In the genomic region with DNA sequence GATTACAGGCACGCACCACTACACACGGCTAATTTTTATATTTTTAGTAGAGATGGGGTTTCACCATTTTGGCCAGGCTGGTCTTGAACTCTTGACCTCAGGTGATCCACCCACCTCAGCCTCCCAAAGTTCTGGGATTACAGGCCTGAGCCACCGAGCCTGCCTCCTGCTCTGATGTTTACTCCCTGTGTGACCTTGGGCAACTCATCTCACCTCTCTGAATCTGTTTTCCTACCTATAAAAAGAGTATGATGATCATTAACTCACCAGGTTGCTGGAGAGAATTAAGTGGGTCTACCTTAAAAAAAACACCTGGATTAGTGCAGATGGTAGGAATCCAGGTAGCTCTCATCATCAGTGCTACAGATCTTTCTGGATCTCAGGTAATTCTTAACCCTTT, we compare ENCODE assay signal across 7 cellular contexts. TPM values are rescaled to one million over a fixed set of nuclear protein-coding genes. Genes with fewer than 3 reads are reported as not detected.
DNase-seq lines count a peak whose midpoint lies in the region; ATAC-seq, FAIRE-seq and TF ChIP-seq lines count a peak whose summit lies in the region.
"Not testable (repeated sequence)": the region's sequence is repeated elsewhere in the genome, so short reads cannot be mapped to it uniquely, and the experiment has no call there.

No MANE protein-coding gene starts in this region.

- peak overlapping the region; percentile 60; the same call in 1 of the 2 replicates for H2AK5ac ChIP-seq in IMR-90 (ENCODE audit: low read depth, low read length)

- not testable (repeated sequence) for H2BK5ac ChIP-seq in IMR-90 (ENCODE audit: low read depth, low read length, poor library complexity, severe bottlenecking)

- POLR2A ChIA-PET in A549 (lab: Yijun Ruan, JAX); IMR-90 (lab: Charles Lee; ENCODE audit: unreplicated experiment); endothelial cell of umbilical vein (lab: Charles Lee): not testable (repeated sequence)
- POLR2A ChIA-PET in PC-9 (lab: Charles Lee; ENCODE audit: unreplicated experiment) = interaction anchor here (0.6 to 0.7 kb wide), 2 partner anchors 71 to 129 kb away, joined by 13 to 27 read pairs; no protein-coding TSS in a partner anchor

- not testable (repeated sequence) for H3K9me2 ChIP-seq in PC-9 (ENCODE audit: insufficient read depth)

- intact Hi-C loops in IMR-90 (cut with micrococcal nuclease) = loop anchor here (1.0 to 5.0 kb wide), 2 partner anchors 191 to 287 kb away; no protein-coding TSS in a partner anchor
- intact Hi-C loops in PC-9 (cut with micrococcal nuclease; ENCODE audit: unreplicated experiment) = loop anchor here (1.0 to 2.0 kb wide), 3 partner anchors 34 to 303 kb away; a partner anchor contains a TSS
- intact Hi-C loops in endothelial cell of umbilical vein (cut with micrococcal nuclease) = loop anchor here (1.0 to 5.0 kb wide), 3 partner anchors 192 to 1102 kb away; a partner anchor contains a TSS
- intact Hi-C loops in stomach (cut with DNase I; ENCODE audit: low total_unique reads) = loop anchor here (5.0 kb wide), 1 partner anchor 347 kb away; no protein-coding TSS in a partner anchor

- dilution Hi-C loops in IMR-90 (cut with HindIII; ENCODE audit: low sequenced_read_pairs, unreplicated experiment); endothelial cell of umbilical vein (cut with MboI; ENCODE audit: extremely low pct_ligation_motif_present, low sequenced_read_pairs): not testable (repeated sequence)

- H3K27ac ChIP-seq in A549 = peak overlapping the region; percentile 75 to 82; a peak in 5 of 6 replicates
- not testable (repeated sequence) for H3K27ac ChIP-seq in IMR-90 (ENCODE audit: insufficient read depth, low read length); endothelial cell of umbilical vein (ENCODE audit: insufficient read depth, low read depth, low read length)
- H3K27ac ChIP-seq in PC-9 = peak overlapping the region; percentile 82
- H3K27ac ChIP-seq in mucosa of rectum (ENCODE audit: low read depth in 2 of 2, low read length in 2 of 2) = peak overlapping the region; percentile 70 to 84
- peak overlapping the region; percentile 33 to 67 (median 55) for H3K27ac ChIP-seq in stomach

- not testable (repeated sequence) for H4K8ac ChIP-seq in IMR-90 (ENCODE audit: low read depth in 2 of 2, low read length in 2 of 2)

- not testable (repeated sequence) for ATAC-seq in A549; IMR-90 (ENCODE audit: low read depth); activated T-helper 17 cell treated with anti-CD3 and anti-CD28 coated beads, Interleukin-2, amount 50 U/mL, for 72 hours (replicated peaks)

- not testable (repeated sequence) for TF ChIP-seq RAD21 in A549 (conservative IDR thresholded peaks at IDR 0.05 in 1 of 2, IDR thresholded peaks at IDR 0.05 in 1 of 2); IMR-90 (IDR thresholded peaks at IDR 0.05; ENCODE audit: low read length)

- 63% methylated on average over 3 of the region's 3 CpGs for WGBS in A549 (ENCODE audit: missing lambda C conversion rate)
- no CpG with 5 or more reads among the region's 3 CpGs for WGBS in IMR-90 (ENCODE audit: extremely low coverage in 2 of 2, insufficient read length in 1 of 2), 2 experiments
- 63 to 83% (median 77%) methylated on average over 2 to 3 of the region's 3 CpGs for WGBS in stomach, 5 donors

- H3K4me1 ChIP-seq in A549 (peaks cover 35% of the 10 kb centered on the region), PC-9 (replicated peaks; ENCODE audit: insufficient read depth) (peaks cover 65% of the 10 kb centered on the region), endothelial cell of umbilical vein (ENCODE audit: control insufficient read depth, extremely low read depth, insufficient read depth, low read length) (peaks cover 18% of the 10 kb centered on the region), mucosa of rectum (ENCODE audit: control insufficient read depth in 2 of 2, insufficient read depth in 2 of 2, low read length in 2 of 2) (peaks cover 22 to 40% of the 10 kb centered on the region in 2 donors), stomach (peaks cover 17 to 47% (median 33%) of the 10 kb centered on the region in 4 donors)
- H3K4me1 ChIP-seq in IMR-90 (ENCODE audit: control insufficient read depth, insufficient read depth, low read length) = not testable (repeated sequence)

- DNase-seq in A549 (ENCODE audit: low read depth in 1 of 2, low spot score in 1 of 2); IMR-90; PC-9; endothelial cell of umbilical vein (ENCODE audit: low read depth, low spot score); stomach: not testable (repeated sequence)

- H3K14ac ChIP-seq in IMR-90 (replicated peaks; ENCODE audit: low read depth, low read length) = not testable (repeated sequence)

- H3K36me3 Mint-ChIP-seq in activated T-helper 17 cell treated with anti-CD3 and anti-CD28 coated beads, Interleukin-2, amount 50 U/mL, for 72 hours (ENCODE audit: low read depth) = not testable (repeated sequence)

- not testable (repeated sequence) for BruUV-seq in IMR-90 (replicated peaks; lab: Mats Ljungman, UMichigan); PC-9 (replicated peaks; lab: Mats Ljungman, UMichigan); endothelial cell of umbilical vein (replicated peaks; lab: Mats Ljungman, UMichigan)

- not testable (repeated sequence) for H3K56ac ChIP-seq in IMR-90 (ENCODE audit: extremely low read depth, insufficient read depth, low read length)

- not testable (repeated sequence) for H3K9ac ChIP-seq in IMR-90 (ENCODE audit: low read depth, low read length); endothelial cell of umbilical vein (replicated peaks; ENCODE audit: extremely low read depth, insufficient read depth, low read length)
- peak overlapping the region; percentile 31 to 35 for H3K9ac ChIP-seq in mucosa of rectum (ENCODE audit: low read depth in 1 of 2, low read length in 2 of 2)

- CTCF ChIA-PET in A549 (lab: Yijun Ruan, JAX) = interaction anchor here (0.5 to 12.5 kb wide), 87 partner anchors 10 to 1485 kb away, joined by 3 to 342 read pairs (median 5); a partner anchor contains a TSS
- CTCF ChIA-PET in IMR-90 (lab: Yijun Ruan, JAX) = interaction anchor here (0.6 to 1.7 kb wide), 21 partner anchors 53 to 639 kb away, joined by 3 to 19 read pairs (median 4); no protein-coding TSS in a partner anchor
- CTCF ChIA-PET in PC-9 (lab: Charles Lee) = interaction anchor here (0.5 to 1.7 kb wide), 10 partner anchors 52 to 355 kb away, joined by 3 to 10 read pairs (median 4); no protein-coding TSS in a partner anchor
- CTCF ChIA-PET in endothelial cell of umbilical vein (lab: Charles Lee) = interaction anchor here (0.6 to 7.9 kb wide), 54 partner anchors 9 to 535 kb away, joined by 3 to 256 read pairs (median 4); a partner anchor contains a TSS

- not testable (repeated sequence) for H3K36me3 ChIP-seq in IMR-90 (ENCODE audit: control insufficient read depth, insufficient read depth, low read length); PC-9 (ENCODE audit: low read depth); endothelial cell of umbilical vein (ENCODE audit: control insufficient read depth in 2 of 2, extremely low read depth in 1 of 2, insufficient read depth in 2 of 2, low read length in 2 of 2); mucosa of rectum (ENCODE audit: control insufficient read depth in 2 of 2, insufficient read depth in 2 of 2, low read length in 2 of 2); stomach

- not testable (repeated sequence) for TF ChIP-seq EP300 in A549 (IDR thresholded peaks at IDR 0.05); stomach (IDR thresholded peaks at IDR 0.05)

- not testable (repeated sequence) for H3K4me1 Mint-ChIP-seq in activated T-helper 17 cell treated with anti-CD3 and anti-CD28 coated beads, Interleukin-2, amount 50 U/mL, for 72 hours

- TF ChIP-seq POLR2A in A549 (IDR thresholded peaks at IDR 0.05; ENCODE audit: low read length); IMR-90 (IDR thresholded peaks at IDR 0.05; ENCODE audit: low read depth, low read length); endothelial cell of umbilical vein (IDR thresholded peaks at IDR 0.05; ENCODE audit: low read depth, low read length); stomach (IDR thresholded peaks at IDR 0.05): not testable (repeated sequence)

- not testable (repeated sequence) for H3K9me3 Mint-ChIP-seq in activated T-helper 17 cell treated with anti-CD3 and anti-CD28 coated beads, Interleukin-2, amount 50 U/mL, for 72 hours

- not testable (repeated sequence) for H3K18ac ChIP-seq in IMR-90 (ENCODE audit: low read depth, low read length)

- not testable (repeated sequence) for H2BK15ac ChIP-seq in IMR-90 (ENCODE audit: low read depth, low read length)

- not testable (repeated sequence) for H3K9me1 ChIP-seq in IMR-90 (ENCODE audit: insufficient read depth, low read length); endothelial cell of umbilical vein (replicated peaks; ENCODE audit: control insufficient read depth, extremely low read depth, insufficient read depth, low read length)

- H2AFZ ChIP-seq in IMR-90 (replicated peaks; ENCODE audit: low read length, poor library complexity) = not testable (repeated sequence)
- H2AFZ ChIP-seq in PC-9 = 0 out of 2 replicates have a peak overlapping the region, but pooled peaks have one; percentile 4
- peak overlapping the region; percentile 6 for H2AFZ ChIP-seq in endothelial cell of umbilical vein (ENCODE audit: low read depth, low read length)

- H4K5ac ChIP-seq in IMR-90 (ENCODE audit: low read depth, low read length) = not testable (repeated sequence)

- H3K27me3 ChIP-seq in IMR-90 (ENCODE audit: control insufficient read depth, insufficient read depth, low read length); PC-9 (ENCODE audit: insufficient read depth, low read depth); endothelial cell of umbilical vein (ENCODE audit: control insufficient read depth in 2 of 2, insufficient read depth in 2 of 2, low read length in 2 of 2); mucosa of rectum (ENCODE audit: control insufficient read depth in 2 of 2, insufficient read depth in 2 of 2, low read length in 2 of 2); stomach: not testable (repeated sequence)

- H3K27me3 Mint-ChIP-seq in activated T-helper 17 cell treated with anti-CD3 and anti-CD28 coated beads, Interleukin-2, amount 50 U/mL, for 72 hours = not testable (repeated sequence)

- not testable (repeated sequence) for H3K23ac ChIP-seq in IMR-90 (ENCODE audit: low read depth, low read length)

- H4K91ac ChIP-seq in IMR-90 (ENCODE audit: insufficient read depth, low read depth, low read length) = 0 out of 2 replicates have a peak overlapping the region, but pooled peaks have one; percentile 37

- not testable (repeated sequence) for H3K9me3 ChIP-seq in A549; IMR-90 (ENCODE audit: control insufficient read depth, insufficient read depth, low read length); PC-9 (ENCODE audit: insufficient read depth, low read depth); endothelial cell of umbilical vein (replicated peaks; ENCODE audit: control insufficient read depth, insufficient read depth, low read length); mucosa of rectum (ENCODE audit: control insufficient read depth in 2 of 2, low read length in 2 of 2); stomach

- peak overlapping the region; percentile 10; the same call in 1 of the 2 replicates for H3K4ac ChIP-seq in IMR-90 (ENCODE audit: low read depth, low read length)

- H3K27ac Mint-ChIP-seq in activated T-helper 17 cell treated with anti-CD3 and anti-CD28 coated beads, Interleukin-2, amount 50 U/mL, for 72 hours = peak overlapping the region; percentile 43

- not testable (repeated sequence) for H2BK20ac ChIP-seq in IMR-90 (ENCODE audit: low read depth, low read length)

- not testable (repeated sequence) for H4K20me1 ChIP-seq in IMR-90 (ENCODE audit: insufficient read depth, low read length); PC-9 (ENCODE audit: insufficient read depth); endothelial cell of umbilical vein (replicated peaks; ENCODE audit: control insufficient read depth, extremely low read depth, insufficient read depth, low read length)

- H2AK9ac ChIP-seq in IMR-90 (replicated peaks; ENCODE audit: low read depth, low read length, poor library complexity) = not testable (repeated sequence)

- H3K4me3 Mint-ChIP-seq in activated T-helper 17 cell treated with anti-CD3 and anti-CD28 coated beads, Interleukin-2, amount 50 U/mL, for 72 hours = not testable (repeated sequence)

- H3K79me2 ChIP-seq in PC-9 (ENCODE audit: low read depth) = peaks cover 12% of the 10 kb centered on the region; the same call in 1 of the 2 replicates
- not testable (repeated sequence) for H3K79me2 ChIP-seq in endothelial cell of umbilical vein (ENCODE audit: control insufficient read depth, insufficient read depth, low read length)

- H2BK120ac ChIP-seq in IMR-90 (ENCODE audit: low read depth, low read length) = peak overlapping the region; percentile 9; the same call in 1 of the 2 replicates

- peaks cover 50% of the 10 kb centered on the region for H3F3A ChIP-seq in PC-9 (ENCODE audit: insufficient read depth, low read depth)

- FAIRE-seq in A549 (lab: Jason Lieb, UNC); endothelial cell of umbilical vein (lab: Jason Lieb, UNC): not testable (repeated sequence)

- H3K4me3 ChIP-seq in A549; IMR-90 (ENCODE audit: insufficient read depth, low read depth, low read length); PC-9; endothelial cell of umbilical vein (replicated peaks in 1 of 3; ENCODE audit: insufficient read depth in 1 of 3, low read depth in 1 of 3, low read length in 3 of 3); stomach: not testable (repeated sequence)
- H3K4me3 ChIP-seq in mucosa of rectum (ENCODE audit: low read length in 2 of 2) = peak overlapping the region in 1 of 2 donors; percentile 28

- in situ Hi-C loops in IMR-90 (cut with MboI; ENCODE audit: low sequenced_read_pairs) = loop anchor here (5.0 to 10.0 kb wide), 2 partner anchors 304 to 342 kb away; no protein-coding TSS in a partner anchor

- not testable (repeated sequence) for TF ChIP-seq CTCF in A549 (IDR thresholded peaks at IDR 0.05); IMR-90 (conservative IDR thresholded peaks at IDR 0.05; ENCODE audit: low read depth, low read length); PC-9 (conservative IDR thresholded peaks at IDR 0.05); endothelial cell of umbilical vein (IDR thresholded peaks at IDR 0.05; ENCODE audit: extremely low read depth in 1 of 2, insufficient read depth in 1 of 2, low read depth in 1 of 2, low read length in 2 of 2); stomach (IDR thresholded peaks at IDR 0.05)

- H3K79me1 ChIP-seq in IMR-90 (ENCODE audit: low read depth in 1 of 2, low read length in 2 of 2) = not testable (repeated sequence)

- not testable (repeated sequence) for H3K4me2 ChIP-seq in A549; IMR-90 (ENCODE audit: low read depth, low read length); endothelial cell of umbilical vein (ENCODE audit: insufficient read depth, low read length)
- H3K4me2 ChIP-seq in PC-9 = peak overlapping the region; percentile 27

RNA-seq across cellular contexts. Expression of a gene that starts 5.1 kb away (rescaled TPM):
- polyA plus RNA-seq in A549 (2011; rRNA removed) = 29.8 and 33.1 TPM in 2 replicates
- polyA plus RNA-seq in A549 (2012; cell fraction: cytosol; rRNA removed) = 15.5 and 15.6 TPM in 2 replicates
- 21.9 and 38.9 TPM in 2 replicates for polyA plus RNA-seq in A549 (2012; cell fraction: nucleus; rRNA removed)
- polyA plus RNA-seq in A549 (2017; fragmentation: RNase III; extraction: RNeasy Plus Mini Kit Qiagen cat#74134 plus additional on column Dnase treatment) = 24.2 to 27.1 TPM (median 24.9 TPM) in 3 replicates
- 26.6 and 32.2 TPM in 2 replicates for polyA minus RNA-seq in A549 (2011; rRNA and poly(A)+ RNA removed)
- total RNA-seq in IMR-90 (2012; rRNA removed) = 14.2 and 15.0 TPM in 2 replicates
- polyA plus RNA-seq in IMR-90 (2012; rRNA removed) = 6.9 and 9.5 TPM in 2 replicates
- 3.5 and 5.6 TPM in 2 replicates for polyA plus RNA-seq in IMR-90 (2012; cell fraction: cytosol; rRNA removed)
- 8.9 and 20.7 TPM in 2 replicates for polyA plus RNA-seq in IMR-90 (2012; cell fraction: nucleus; rRNA removed; ENCODE audit: low replicate concordance)
- total RNA-seq in PC-9 (2021) = 22.1 and 26.8 TPM in 2 replicates
- total RNA-seq in activated T-helper 17 cell treated with anti-CD3 and anti-CD28 coated beads, Interleukin-2, amount 50 U/mL, for 72 hours = 10 to 100 TPM in 1 of 2 donors, 1 to 10 TPM in 1; 8.9 to 20.2 TPM
- total RNA-seq in endothelial cell of umbilical vein = 12.1 and 12.6 TPM in 2 replicates
- polyA plus RNA-seq in endothelial cell of umbilical vein = 6.9 and 8.3 TPM in 2 replicates
- 5.2 and 5.5 TPM in 2 replicates for polyA plus RNA-seq in endothelial cell of umbilical vein (2011; cell fraction: cytosol; rRNA removed)
- 16.0 and 23.9 TPM in 2 replicates for polyA plus RNA-seq in endothelial cell of umbilical vein (2011; cell fraction: nucleus; rRNA removed)
- 8.6 and 12.3 TPM in 2 replicates for polyA plus RNA-seq in endothelial cell of umbilical vein (2012)
- 9.3 and 11.0 TPM in 2 replicates for polyA minus RNA-seq in endothelial cell of umbilical vein
- polyA minus RNA-seq in endothelial cell of umbilical vein (2011; cell fraction: cytosol; rRNA and poly(A)+ RNA removed) = 25.5 TPM
- 12.8 and 14.1 TPM in 2 replicates for polyA minus RNA-seq in endothelial cell of umbilical vein (2011; cell fraction: nucleus; rRNA and poly(A)+ RNA removed)
- 10 to 100 TPM; 12.9 to 43.0 (median 33.9) TPM for total RNA-seq in stomach
- 10 to 100 TPM; 10.7 to 16.8 (median 11.0) TPM for polyA plus RNA-seq in stomach
